ENCODE assay signal across 8 cellular contexts in the genomic region with DNA sequence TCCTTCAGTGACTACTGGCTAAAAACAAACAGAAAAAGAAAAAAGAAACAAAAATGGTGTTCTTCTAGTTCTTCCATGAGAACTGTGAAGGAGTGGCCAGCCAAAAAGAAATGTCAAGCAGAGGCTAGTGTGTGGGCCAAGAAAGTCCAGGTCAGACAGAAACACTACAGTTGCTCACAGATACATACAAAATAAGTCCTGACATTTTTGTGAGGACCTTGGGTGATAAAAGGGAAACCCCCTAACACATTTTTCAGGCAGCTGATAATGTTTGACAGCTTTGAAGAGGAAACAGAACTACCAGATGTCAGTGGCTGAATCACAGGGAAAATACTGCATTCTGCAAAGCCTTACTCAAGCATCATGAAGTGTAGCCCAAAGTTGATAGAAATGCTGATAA. TPM values are rescaled to one million over a fixed set of nuclear protein-coding genes. Genes with fewer than 3 reads are reported as not detected.
A peak's percentile ranks its signal among the peaks of the same experiment; 100 is the strongest.
DNase-seq lines count a peak whose midpoint lies in the region; ATAC-seq, FAIRE-seq and TF ChIP-seq lines count a peak whose summit lies in the region.

No MANE protein-coding gene starts in this region.

- peaks cover 4 to 5% of the 10 kb centered on the region in 2 experiments; a peak in 3 of 4 replicates for H3K27me3 ChIP-seq in GM12878 (replicated peaks in 1 of 2; ENCODE audit: control insufficient read depth in 2 of 2, insufficient read depth in 2 of 2, low read length in 1 of 2)

- TF ChIP-seq EP300 in GM12878 (IDR thresholded peaks at IDR 0.05; ENCODE audit: borderline replicate concordance in 1 of 2, control insufficient read depth in 1 of 2, low read depth in 2 of 2, low read length in 2 of 2): no peak

- H2AFZ ChIP-seq in GM12878 (ENCODE audit: control insufficient read depth, low read depth, low read length): no peak overlapping the region

- in situ Hi-C loops in GM12878 (cut with MboI): no loop called here

- H3K36me3 Mint-ChIP-seq in activated T-cell treated with anti-CD3 and anti-CD28 coated beads, Interleukin-2, amount 50 U/mL, for 24 hours (ENCODE audit: low read depth): peaks cover 30% of the 10 kb centered on the region
- H3K36me3 Mint-ChIP-seq in stimulated activated memory B cell treated with anti-CD40 and anti-IgM and Interleukin-4, amounts not matched to agents 10 μg/mL and 1 μg/mL and 100 μg/mL, for 72 hours: peaks cover 32% of the 10 kb centered on the region

- peak overlapping the region; percentile 35; the same call in 1 of the 2 replicates for H3K4me2 ChIP-seq in GM12878 (ENCODE audit: control insufficient read depth, insufficient read depth)

- CTCF ChIA-PET in GM12878 (lab: Yijun Ruan, JAX): interaction anchor here (0.5 to 2.7 kb wide), 5 partner anchors 11 to 681 kb away, joined by 3 to 12 read pairs (median 3); no protein-coding TSS in a partner anchor

- no peak for TF ChIP-seq POLR2A in GM12878 (IDR thresholded peaks at IDR 0.05; ENCODE audit: low read depth, low read length)

- peak; percentile 31 for FAIRE-seq in GM12878 (lab: Jason Lieb, UNC)

- H3K36me3 ChIP-seq in GM12878 (ENCODE audit: control insufficient read depth in 2 of 2, insufficient read depth in 2 of 2, low read length in 1 of 2): no peaks in the 10 kb centered on the region

- H3K9ac ChIP-seq in GM12878 (ENCODE audit: control insufficient read depth, insufficient read depth, low read length): no peak overlapping the region

- peaks cover 26% of the 10 kb centered on the region for H3K4me1 ChIP-seq in GM12878 (ENCODE audit: control insufficient read depth, insufficient read depth, low read length)

- peaks cover 95% of the 10 kb centered on the region for H3K4me1 Mint-ChIP-seq in activated T-cell treated with anti-CD3 and anti-CD28 coated beads, Interleukin-2, amount 50 U/mL, for 24 hours (ENCODE audit: low read depth)
- H3K4me1 Mint-ChIP-seq in stimulated activated memory B cell treated with anti-CD40 and anti-IgM and Interleukin-4, amounts not matched to agents 10 μg/mL and 1 μg/mL and 100 μg/mL, for 72 hours: peaks cover 87% of the 10 kb centered on the region

- no peak overlapping the region for H3K27ac ChIP-seq in GM12878 (ENCODE audit: control insufficient read depth, insufficient read depth)

- H4K20me1 ChIP-seq in GM12878 (ENCODE audit: control insufficient read depth, insufficient read depth): no peaks in the 10 kb centered on the region

- H3K9me3 ChIP-seq in GM12878 (replicated peaks; ENCODE audit: control insufficient read depth, insufficient read depth, low read length): no peaks in the 10 kb centered on the region

- RAD21 ChIA-PET in GM12878 (lab: Charles Lee; ENCODE audit: unreplicated experiment): interaction anchor here (1.0 kb wide), 1 partner anchor 11 kb away, joined by 3 read pairs; no protein-coding TSS in a partner anchor

- peak overlapping the region; percentile 63 for H3K4me3 Mint-ChIP-seq in activated T-cell treated with anti-CD3 and anti-CD28 coated beads, Interleukin-2, amount 50 U/mL, for 24 hours
- H3K4me3 Mint-ChIP-seq in stimulated activated memory B cell treated with anti-CD40 and anti-IgM and Interleukin-4, amounts not matched to agents 10 μg/mL and 1 μg/mL and 100 μg/mL, for 72 hours: peak overlapping the region; percentile 58

- SMC1A ChIA-PET in GM12878 (lab: Charles Lee; ENCODE audit: uncharacterized antibody, unreplicated experiment): interaction anchor here (1.6 kb wide), 1 partner anchor 10 kb away, joined by 7 read pairs; no protein-coding TSS in a partner anchor

- no peak for TF ChIP-seq RAD21 in GM12878 (IDR thresholded peaks at IDR 0.05; ENCODE audit: insufficient read depth, low read depth, low read length)

- peak overlapping the region; percentile 93 for H3K27ac Mint-ChIP-seq in activated T-cell treated with anti-CD3 and anti-CD28 coated beads, Interleukin-2, amount 50 U/mL, for 24 hours
- peak overlapping the region; percentile 84 for H3K27ac Mint-ChIP-seq in stimulated activated memory B cell treated with anti-CD40 and anti-IgM and Interleukin-4, amounts not matched to agents 10 μg/mL and 1 μg/mL and 100 μg/mL, for 72 hours

- no peak for DNase-seq in activated T-cell treated with anti-CD3 and anti-CD28 coated beads, Interleukin-2, amount 50 U/mL, for 24 hours
- DNase-seq in activated T-cell treated with anti-CD3 and anti-CD28 coated beads for 4 hours: no peak
- no peak for DNase-seq in GM12878 (ENCODE audit: low read depth, low spot score)
- no peak for DNase-seq in left lobe of liver (ENCODE audit: low spot score)
- DNase-seq in NK-92 (lab: John Stamatoyannopoulos, UW; ENCODE audit: unreplicated experiment): no peak

- BruUV-seq in GM12878 (replicated peaks; lab: Mats Ljungman, UMichigan): no TSS peak

- no peaks in the 10 kb centered on the region for H3K27me3 Mint-ChIP-seq in activated T-cell treated with anti-CD3 and anti-CD28 coated beads, Interleukin-2, amount 50 U/mL, for 24 hours
- H3K27me3 Mint-ChIP-seq in stimulated activated memory B cell treated with anti-CD40 and anti-IgM and Interleukin-4, amounts not matched to agents 10 μg/mL and 1 μg/mL and 100 μg/mL, for 72 hours: no peaks in the 10 kb centered on the region

- POLR2A ChIA-PET in GM12878 (lab: Charles Lee): no interaction called here

- intact Hi-C loops in GM12878 (cut with micrococcal nuclease; ENCODE audit: unreplicated experiment): no loop called here

- no peaks in the 10 kb centered on the region for H3K9me3 Mint-ChIP-seq in activated T-cell treated with anti-CD3 and anti-CD28 coated beads, Interleukin-2, amount 50 U/mL, for 24 hours
- H3K9me3 Mint-ChIP-seq in stimulated activated memory B cell treated with anti-CD40 and anti-IgM and Interleukin-4, amounts not matched to agents 10 μg/mL and 1 μg/mL and 100 μg/mL, for 72 hours: peaks cover 3% of the 10 kb centered on the region

- no peak overlapping the region for H3K4me3 ChIP-seq in GM12878

- H3K79me2 ChIP-seq in GM12878 (ENCODE audit: control insufficient read depth, insufficient read depth, low read length): no peaks in the 10 kb centered on the region

- ATAC-seq in HG03439 (IDR thresholded peaks at IDR 0.05; ENCODE audit: unreplicated experiment) (peak; percentile 55), GM12878 (peak; percentile 51), left lobe of liver (no peak), GM21515 (IDR thresholded peaks at IDR 0.05; ENCODE audit: unreplicated experiment) (no peak)
- ATAC-seq in stimulated activated memory B cell treated with anti-CD40 and anti-IgM and Interleukin-4, amounts not matched to agents 10 μg/mL and 1 μg/mL and 100 μg/mL, for 72 hours: peak; percentile 77

- no peak for TF ChIP-seq CTCF in GM12878 (IDR thresholded peaks at IDR 0.05 in 2 of 3, conservative IDR thresholded peaks at IDR 0.05 in 1 of 3; ENCODE audit: control insufficient read depth in 2 of 3, extremely low read depth in 1 of 3, insufficient read depth in 1 of 3, low read depth in 3 of 3, low read length in 3 of 3)

TF ChIP-seq in GM12878, 131 proteins besides CTCF, POLR2A, EP300 and RAD21:
- TF ChIP-seq PAX5 (IDR thresholded peaks at IDR 0.05; ENCODE audit: borderline replicate concordance, low read depth, low read length) (no peak), SUZ12 (IDR thresholded peaks at IDR 0.05; ENCODE audit: unreplicated experiment) (no peak), CREB1 (IDR thresholded peaks at IDR 0.05; ENCODE audit: low read depth) (no peak), NBN (IDR thresholded peaks at IDR 0.05) (no peak), YBX1 (IDR thresholded peaks at IDR 0.05) (no peak)
- TF ChIP-seq, protein P1, sequence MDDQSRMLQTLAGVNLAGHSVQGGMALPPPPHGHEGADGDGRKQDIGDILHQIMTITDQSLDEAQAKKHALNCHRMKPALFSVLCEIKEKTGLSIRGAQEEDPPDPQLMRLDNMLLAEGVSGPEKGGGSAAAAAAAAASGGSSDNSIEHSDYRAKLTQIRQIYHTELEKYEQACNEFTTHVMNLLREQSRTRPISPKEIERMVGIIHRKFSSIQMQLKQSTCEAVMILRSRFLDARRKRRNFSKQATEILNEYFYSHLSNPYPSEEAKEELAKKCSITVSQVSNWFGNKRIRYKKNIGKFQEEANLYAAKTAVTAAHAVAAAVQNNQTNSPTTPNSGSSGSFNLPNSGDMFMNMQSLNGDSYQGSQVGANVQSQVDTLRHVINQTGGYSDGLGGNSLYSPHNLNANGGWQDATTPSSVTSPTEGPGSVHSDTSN (IDR thresholded peaks at IDR 0.05; ENCODE audit: insufficient replicate concordance, low read depth, low read length): peak; percentile 62

RNA-seq across cellular contexts. Expression of gene ARHGAP25, which starts 28.1 kb away (rescaled TPM):
- not detected in 2 replicates for total RNA-seq in GM12878 (2013; cell fraction: nucleolus; rRNA removed)
- total RNA-seq in GM12878 (2014; rRNA removed): 0.51 and 0.93 TPM in 2 replicates
- 0.89 and 0.97 TPM in 2 replicates for total RNA-seq in GM12878 (2014; rRNA removed; fragmentation: Illumina TruSeq; extraction: Trizol)
- 0.56 and 1.0 TPM in 2 replicates for total RNA-seq in GM12878 (2021)
- polyA plus RNA-seq in GM12878 (2011; ENCODE audit: low read depth): 3.8 TPM
- 0.13 and 0.15 TPM in 2 replicates for polyA plus RNA-seq in GM12878 (2011; rRNA removed)
- 0.07 and 0.10 TPM in 2 replicates for polyA plus RNA-seq in GM12878 (2011; cell fraction: cytosol; rRNA removed)
- polyA plus RNA-seq in GM12878 (2011; cell fraction: nucleus; rRNA removed): 0.13 and 0.20 TPM in 2 replicates
- 2.9 and 5.5 TPM in 2 replicates for polyA plus RNA-seq in GM12878 (2012)
- 0.65 and 0.96 TPM in 2 replicates for polyA plus RNA-seq in GM12878 (2014; fragmentation: Illumina TruSeq; extraction: Trizol)
- polyA plus RNA-seq in GM12878 (2014; fragmentation: Nextera tagmentation; extraction: Ambion mirVana): under 1 TPM; 0.40 to 0.42 TPM
- 0.38 and 1.0 TPM in 2 replicates for polyA plus RNA-seq in GM12878 (2014; rRNA removed)
- polyA plus RNA-seq in GM12878 (2016; fragmentation: Nextera tagmentation; extraction: Ambion mirVana): under 1 TPM; 0.37 to 0.39 TPM
- polyA minus RNA-seq in GM12878 (2011; rRNA and poly(A)+ RNA removed): 0.29 TPM in 1 of 2 replicates, not detected in the other
- polyA minus RNA-seq in GM12878 (2011; cell fraction: cytosol; rRNA and poly(A)+ RNA removed): not detected in 2 replicates
- 0.24 TPM in 1 of 2 replicates, not detected in the other for polyA minus RNA-seq in GM12878 (2011; cell fraction: nucleus; rRNA and poly(A)+ RNA removed)
- 4.7 TPM for total RNA-seq in left lobe of liver

Comparison
In these comparisons a context has a peak if more than half of its experiments do, and no peak if none do; other contexts are left out.
1. ATAC-seq: peak in HG03439 (single experiment), GM12878 (single experiment) and stimulated activated memory B cell treated with anti-CD40 and anti-IgM and Interleukin-4, amounts not matched to agents 10 μg/mL and 1 μg/mL and 100 μg/mL, for 72 hours (single experiment); none in left lobe of liver (single experiment) and GM21515 (single experiment).